Comparison of ENCODE assay signal across 1 cellular context in genomic region chr12:45235087-45236025, GRCh38.
TF ChIP-seq lines count a peak whose summit lies in the region.

No MANE protein-coding gene starts in this region.

TF ChIP-seq in WTC11, 78 proteins besides CTCF, POLR2A, EP300 and RAD21 (continued from another document):
- TF ChIP-seq, protein P1, sequence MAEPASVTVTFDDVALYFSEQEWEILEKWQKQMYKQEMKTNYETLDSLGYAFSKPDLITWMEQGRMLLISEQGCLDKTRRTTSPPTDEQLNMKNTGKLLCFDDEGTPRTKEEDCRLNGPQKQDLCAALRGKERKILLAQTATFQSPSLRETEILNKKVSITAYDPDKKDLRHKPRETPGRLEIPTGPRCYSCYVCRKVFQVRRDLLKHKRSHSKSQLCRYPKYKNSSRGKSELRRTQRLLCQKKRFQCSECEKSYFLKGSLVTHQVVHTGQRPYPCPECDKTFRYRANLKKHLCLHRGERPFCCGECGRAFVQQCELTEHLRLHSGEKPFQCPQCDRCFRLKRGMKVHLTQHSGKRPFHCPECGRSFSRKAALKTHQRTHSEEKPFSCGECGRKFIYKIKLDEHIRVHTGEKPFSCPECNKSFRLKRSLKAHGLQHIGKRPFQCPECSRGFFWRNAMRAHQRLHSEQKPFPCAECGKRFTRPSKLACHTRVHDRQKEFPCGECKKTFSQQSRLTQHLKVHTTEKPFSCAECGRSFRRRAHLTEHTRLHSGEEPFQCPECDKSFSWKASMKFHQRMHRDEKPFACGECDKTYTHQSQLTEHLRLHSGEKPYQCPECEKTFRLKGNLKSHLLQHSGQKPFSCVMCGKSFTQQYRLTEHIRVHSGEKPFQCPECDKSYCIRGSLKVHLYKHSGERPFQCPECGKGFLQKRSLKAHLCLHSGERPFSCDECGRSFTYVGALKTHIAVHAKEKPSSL (CRISPR knock-in tag; conservative IDR thresholded peaks at IDR 0.05), result no peak
- TF ChIP-seq JAZF1 (CRISPR knock-in tag; IDR thresholded peaks at IDR 0.05) (no peak), ZNF423 (CRISPR knock-in tag; IDR thresholded peaks at IDR 0.05) (peak; percentile 97), ELF4 (CRISPR knock-in tag; IDR thresholded peaks at IDR 0.05; ENCODE audit: low read depth) (no peak), ETV6 (CRISPR knock-in tag; IDR thresholded peaks at IDR 0.05) (peak; percentile 73; the same call in 1 of the 2 replicates), TEAD1 (CRISPR knock-in tag; IDR thresholded peaks at IDR 0.05) (peak; percentile 54; the same call in 1 of the 2 replicates), ZNF396 (CRISPR knock-in tag; IDR thresholded peaks at IDR 0.05; ENCODE audit: borderline replicate concordance) (no peak), GABPB1 (CRISPR knock-in tag; IDR thresholded peaks at IDR 0.05) (no peak), FOXJ3 (CRISPR knock-in tag; IDR thresholded peaks at IDR 0.05; ENCODE audit: borderline replicate concordance) (no peak), HMGA2 (CRISPR knock-in tag; IDR thresholded peaks at IDR 0.05) (no peak)
- TF ChIP-seq, protein P2, sequence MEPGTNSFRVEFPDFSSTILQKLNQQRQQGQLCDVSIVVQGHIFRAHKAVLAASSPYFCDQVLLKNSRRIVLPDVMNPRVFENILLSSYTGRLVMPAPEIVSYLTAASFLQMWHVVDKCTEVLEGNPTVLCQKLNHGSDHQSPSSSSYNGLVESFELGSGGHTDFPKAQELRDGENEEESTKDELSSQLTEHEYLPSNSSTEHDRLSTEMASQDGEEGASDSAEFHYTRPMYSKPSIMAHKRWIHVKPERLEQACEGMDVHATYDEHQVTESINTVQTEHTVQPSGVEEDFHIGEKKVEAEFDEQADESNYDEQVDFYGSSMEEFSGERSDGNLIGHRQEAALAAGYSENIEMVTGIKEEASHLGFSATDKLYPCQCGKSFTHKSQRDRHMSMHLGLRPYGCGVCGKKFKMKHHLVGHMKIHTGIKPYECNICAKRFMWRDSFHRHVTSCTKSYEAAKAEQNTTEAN (CRISPR knock-in tag; IDR thresholded peaks at IDR 0.05), result no peak
TF ChIP-seq in WTC11: peak in this region for 4.
